In the genomic region with DNA sequence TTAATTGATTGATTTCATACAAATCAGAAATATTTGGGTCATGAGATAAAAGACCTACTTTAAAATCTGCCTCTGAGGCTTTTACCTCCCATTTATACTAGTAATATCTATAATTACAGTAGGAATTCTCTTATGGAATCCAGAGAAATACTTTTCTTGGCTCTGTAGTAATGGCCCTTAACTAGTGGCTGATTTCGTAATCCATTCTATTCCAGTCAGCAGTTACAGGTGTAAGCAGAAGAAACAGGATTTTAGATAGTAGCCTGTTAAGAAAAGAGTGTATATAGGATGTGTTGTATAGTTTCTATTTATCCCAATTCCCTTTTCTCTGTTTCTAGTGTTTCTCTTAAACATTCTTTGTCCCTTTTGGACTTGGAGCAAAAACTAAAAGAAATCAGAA, we compare ENCODE assay signal across 18 cellular contexts. TPM values are rescaled to one million over a fixed set of nuclear protein-coding genes. Genes with fewer than 3 reads are reported as not detected.
DNase-seq lines count a peak whose midpoint lies in the region; ATAC-seq, FAIRE-seq and TF ChIP-seq lines count a peak whose summit lies in the region.
"Had no signal": no experiment of that assay in that cellular context is flagged by ENCODE, and none has a peak within 500 bp of the region (broad histone marks: within the 10 kb centered on the region; RNA-seq: fewer than 3 reads in every experiment).

No MANE protein-coding gene starts in this region.

- FAIRE-seq in HepG2 (lab: Jason Lieb, UNC) (no peak), K562 (lab: Jason Lieb, UNC) (no peak)
- FAIRE-seq: A549, D721Med, GM12891 had no signal

- WGBS in HepG2 (ENCODE audit: low lambda C conversion rate), result 100% methylated on average over 1 of the region's 1 CpG
- 46% methylated on average over 1 of the region's 1 CpG for WGBS in right lobe of liver (ENCODE audit: insufficient coverage, low coverage, low lambda C conversion rate, missing lambda C conversion rate)
- WGBS in K562 (ENCODE audit: insufficient coverage, low coverage, missing lambda C conversion rate), result 96% methylated on average over 1 of the region's 1 CpG

- no peak for TF ChIP-seq EP300 in HepG2 (IDR thresholded peaks at IDR 0.05; ENCODE audit: low read depth in 2 of 2, low read length in 2 of 2)
- TF ChIP-seq EP300 in HepG2 (CRISPR knock-in tag; IDR thresholded peaks at IDR 0.05; ENCODE audit: borderline replicate concordance), result no peak
- no peak for TF ChIP-seq EP300 in K562 (IDR thresholded peaks at IDR 0.05; ENCODE audit: low read length)

- TF ChIP-seq RAD21 in HepG2 (CRISPR knock-in tag; IDR thresholded peaks at IDR 0.05) (no peak), K562 (CRISPR knock-in tag; conservative IDR thresholded peaks at IDR 0.05 in 1 of 2, IDR thresholded peaks at IDR 0.05 in 1 of 2) (no peak)

- H3K9me1 ChIP-seq in K562 (ENCODE audit: control insufficient read depth, insufficient read depth, low read length), result no peaks in the 10 kb centered on the region

- no peaks in the 10 kb centered on the region for H4K20me1 ChIP-seq in HepG2 (ENCODE audit: insufficient read depth, low read length)
- H4K20me1 ChIP-seq in K562 (replicated peaks; ENCODE audit: control insufficient read depth, insufficient read depth, low read length), result no peaks in the 10 kb centered on the region
- H4K20me1 ChIP-seq: BLaER1 treated with 17β-estradiol and CSF1 and Interleukin-3, amounts not matched to agents 10 nM and 100 nM had no signal

- H3K9me3 ChIP-seq in HepG2 (ENCODE audit: low read length) (no peaks in the 10 kb centered on the region), right lobe of liver (no peaks in the 10 kb centered on the region), K562 (replicated peaks; ENCODE audit: control insufficient read depth, insufficient read depth, low read depth, low read length) (no peaks in the 10 kb centered on the region)
- H3K9me3 ChIP-seq: A549; BLaER1 treated with 17β-estradiol and CSF1 and Interleukin-3, amounts not matched to agents 10 nM and 100 nM; Caco-2 had no signal

- H3K36me3 ChIP-seq in HepG2 (replicated peaks in 1 of 2; ENCODE audit: control insufficient read depth in 1 of 2, insufficient read depth in 2 of 2, low read length in 2 of 2), result peaks cover 4 to 23% of the 10 kb centered on the region in 2 experiments
- peaks cover 0 to 15% (median 4%) of the 10 kb centered on the region in 4 donors for H3K36me3 ChIP-seq in right lobe of liver
- H3K36me3 ChIP-seq in K562 (ENCODE audit: control insufficient read depth, insufficient read depth, low read length), result no peaks in the 10 kb centered on the region; the same call in 2 of the 3 replicates

- H3K4me3 ChIP-seq in HepG2 (replicated peaks in 1 of 3; ENCODE audit: insufficient read depth in 1 of 3, low read depth in 2 of 3, low read length in 3 of 3), result no peak overlapping the region
- no peak overlapping the region for H3K4me3 ChIP-seq in right lobe of liver
- H3K4me3 ChIP-seq in K562, result no peak overlapping the region
- H3K4me3 ChIP-seq: A549; BLaER1 treated with 17β-estradiol and CSF1 and Interleukin-3, amounts not matched to agents 10 nM and 100 nM had no signal

- H3K4me1 ChIP-seq in HepG2 (ENCODE audit: insufficient read depth, low read length) (no peaks in the 10 kb centered on the region), right lobe of liver (no peaks in the 10 kb centered on the region), K562 (replicated peaks in 1 of 2; ENCODE audit: control insufficient read depth in 2 of 2, insufficient read depth in 2 of 2, low read length in 2 of 2) (no peaks in the 10 kb centered on the region)
- H3K4me1 ChIP-seq: A549; BLaER1 treated with 17β-estradiol and CSF1 and Interleukin-3, amounts not matched to agents 10 nM and 100 nM; Caco-2 had no signal

- H2AFZ ChIP-seq in HepG2 (ENCODE audit: low read length) (no peak overlapping the region), K562 (ENCODE audit: low read depth, low read length) (no peak overlapping the region)

- H3K27me3 ChIP-seq in HepG2 (ENCODE audit: control insufficient read depth in 1 of 2, insufficient read depth in 2 of 2, low read length in 2 of 2) (no peaks in the 10 kb centered on the region), right lobe of liver (no peaks in the 10 kb centered on the region), K562 (ENCODE audit: control insufficient read depth in 2 of 2, insufficient read depth in 2 of 2, low read length in 2 of 2) (no peaks in the 10 kb centered on the region)
- H3K27me3 ChIP-seq: BLaER1 treated with 17β-estradiol and CSF1 and Interleukin-3, amounts not matched to agents 10 nM and 100 nM had no signal

- TF ChIP-seq POLR2A in HepG2 (IDR thresholded peaks at IDR 0.05; ENCODE audit: insufficient read depth in 1 of 2, low read depth in 2 of 2, low read length in 2 of 2), result no peak
- TF ChIP-seq POLR2A in right lobe of liver (IDR thresholded peaks at IDR 0.05), result no peak
- TF ChIP-seq POLR2A in K562 (conservative IDR thresholded peaks at IDR 0.05), result no peak

- DNase-seq in HepG2 (ENCODE audit: low spot score) (no peak), right lobe of liver (no peak), K562 (ENCODE audit: extremely low read depth in 1 of 4, low spot score in 3 of 4) (no peak), hippocampal formation (lab: John Stamatoyannopoulos, UW) (no peak), NCI-H446 (lab: John Stamatoyannopoulos, UW) (no peak)
- DNase-seq: AML-193; Caco-2; Calu3; CD4-positive, alpha-beta T cell; CD8-positive, alpha-beta T cell; DMS79 treated with DMSO at 0.1 percent for 48 hours; GF-D8 had no signal

- ATAC-seq in HepG2 (no peak), right lobe of liver (no peak), K562 (no peak)
- ATAC-seq: A549; CD8-positive, alpha-beta T cell had no signal

- BruUV-seq in HepG2 (replicated peaks; lab: Mats Ljungman, UMichigan) (no TSS peak), K562 (replicated peaks; lab: Mats Ljungman, UMichigan) (no TSS peak)

- H3K27ac ChIP-seq in HepG2 (ENCODE audit: extremely low read length, insufficient read depth, low read length) (no peak overlapping the region), right lobe of liver (no peak overlapping the region), K562 (ENCODE audit: extremely low read depth, low read depth, low read length) (no peak overlapping the region)
- H3K27ac ChIP-seq: 22Rv1; A549; BLaER1 treated with 17β-estradiol and CSF1 and Interleukin-3, amounts not matched to agents 10 nM and 100 nM; C4-2B had no signal

- CTCF ChIA-PET in HepG2 (lab: Yijun Ruan, JAX; ENCODE audit: low intra/inter-chr PET ratio, low total read pairs) (no interaction called here), K562 (lab: Yijun Ruan, JAX; ENCODE audit: low intra/inter-chr PET ratio) (no interaction called here)

- intact Hi-C loops in HepG2 (cut with micrococcal nuclease; ENCODE audit: unreplicated experiment) (no loop called here), right lobe of liver (cut with DNase I) (no loop called here), K562 (cut with micrococcal nuclease) (no loop called here)

- no peak overlapping the region for H3K4me2 ChIP-seq in HepG2 (ENCODE audit: low read depth, low read length)
- no peak overlapping the region for H3K4me2 ChIP-seq in K562 (ENCODE audit: insufficient read depth, low read length)
- H3K4me2 ChIP-seq: A549; BLaER1 treated with 17β-estradiol and CSF1 and Interleukin-3, amounts not matched to agents 10 nM and 100 nM had no signal

- POLR2A ChIA-PET in HepG2 (lab: Yijun Ruan, JAX), result no interaction called here
- POLR2A ChIA-PET in K562 (lab: Yijun Ruan, JAX), result interaction anchor here (0.9 kb wide), 1 partner anchor 13 kb away, joined by 3 read pairs; no protein-coding TSS in a partner anchor

- TF ChIP-seq CTCF in HepG2 (CRISPR knock-in tag; IDR thresholded peaks at IDR 0.05) (no peak), right lobe of liver (IDR thresholded peaks at IDR 0.05) (no peak), K562 (IDR thresholded peaks at IDR 0.05 in 2 of 3, conservative IDR thresholded peaks at IDR 0.05 in 1 of 3; ENCODE audit: insufficient read depth in 2 of 3, low read depth in 1 of 3, low read length in 3 of 3) (no peak)

- in situ Hi-C loops in HepG2 (cut with HindIII; ENCODE audit: extremely low pct_ligation_motif_present, low pct_unique_long_range_greater_than_20kb), result no loop called here
- in situ Hi-C loops in K562 (cut with MboI), result no loop called here

- no peaks in the 10 kb centered on the region for H3K79me2 ChIP-seq in HepG2 (ENCODE audit: insufficient read depth, low read length)
- H3K79me2 ChIP-seq in K562 (ENCODE audit: control insufficient read depth, insufficient read depth, low read length), result no peaks in the 10 kb centered on the region

- no peak overlapping the region for H3K9ac ChIP-seq in HepG2 (ENCODE audit: insufficient read depth, low read depth, low read length)
- no peak overlapping the region for H3K9ac ChIP-seq in K562 (ENCODE audit: insufficient read depth in 1 of 2, low read depth in 2 of 2, low read length in 2 of 2)
- H3K9ac ChIP-seq: BLaER1 treated with 17β-estradiol and CSF1 and Interleukin-3, amounts not matched to agents 10 nM and 100 nM had no signal

RNA-seq across cellular contexts. Expression of a gene that starts 21.2 kb away (rescaled TPM):
- total RNA-seq in HepG2 (2016; rRNA removed; fragmentation: Illumina TruSeq; extraction: Trizol) (40.8 and 50.5 TPM in 2 replicates), right lobe of liver (10 to 100 TPM; 16.0 to 23.6 (median 18.7) TPM), K562 (2014; rRNA removed) (17.2 and 22.8 TPM in 2 replicates), K562 (2014; rRNA removed; fragmentation: Illumina TruSeq; extraction: Trizol) (30.8 and 32.7 TPM in 2 replicates), K562 (2015; rRNA removed; fragmentation: Illumina TruSeq; extraction: Trizol) (32.7 and 36.7 TPM in 2 replicates), K562 (2021) (18.0 and 21.8 TPM in 2 replicates)
- 5.8 and 6.4 TPM in 2 replicates for total RNA-seq in HepG2 (2016; cell fraction: cytosol; rRNA removed; fragmentation: Illumina TruSeq; extraction: Trizol; ENCODE audit: low read depth)
- total RNA-seq in HepG2 (2016; cell fraction: insoluble cytoplasmic fraction; rRNA removed; fragmentation: Illumina TruSeq; extraction: Trizol), result 42.6 and 48.9 TPM in 2 replicates
- total RNA-seq in HepG2 (2016; cell fraction: membrane; rRNA removed; fragmentation: Illumina TruSeq; extraction: Trizol), result 7.4 and 8.1 TPM in 2 replicates
- total RNA-seq in HepG2 (2016; cell fraction: nucleus; rRNA removed; fragmentation: Illumina TruSeq; extraction: Trizol), result 38.5 and 40.8 TPM in 2 replicates
- polyA plus RNA-seq in HepG2 (2011; rRNA removed) (23.8 and 30.9 TPM in 2 replicates), K562 (2011; rRNA removed) (39.2 and 55.7 TPM in 2 replicates), K562 (2014; fragmentation: Illumina TruSeq; extraction: Trizol) (20.8 and 26.5 TPM in 2 replicates), K562 (2014; fragmentation: Nextera tagmentation; extraction: Ambion mirVana) (10 to 100 TPM; 62.8 to 69.6 TPM), K562 (2014; rRNA removed) (17.1 and 17.3 TPM in 2 replicates)
- polyA plus RNA-seq in HepG2 (2011; cell fraction: cytosol; rRNA removed), result 11.9 and 12.0 TPM in 2 replicates
- 11.0 and 11.6 TPM in 2 replicates for polyA plus RNA-seq in HepG2 (2011; cell fraction: nucleus; rRNA removed)
- polyA plus RNA-seq in HepG2 (2012), result 15.2 and 23.5 TPM in 2 replicates
- polyA plus RNA-seq in HepG2 (2016; cell fraction: cytosol; fragmentation: Illumina TruSeq; extraction: Trizol; ENCODE audit: low read depth), result 2.8 and 3.7 TPM in 2 replicates
- polyA plus RNA-seq in HepG2 (2016; cell fraction: insoluble cytoplasmic fraction; fragmentation: Illumina TruSeq; extraction: Trizol; ENCODE audit: low read depth), result 50.8 and 51.6 TPM in 2 replicates
- polyA plus RNA-seq in HepG2 (2016; cell fraction: membrane; fragmentation: Illumina TruSeq; extraction: Trizol; ENCODE audit: low read depth), result 6.0 TPM in 2 replicates
- polyA plus RNA-seq in HepG2 (2016; cell fraction: nucleus; fragmentation: Illumina TruSeq; extraction: Trizol; ENCODE audit: insufficient read depth, low read depth), result 46.8 and 53.0 TPM in 2 replicates
- 20.4 and 21.0 TPM in 2 replicates for polyA minus RNA-seq in HepG2 (2011; rRNA and poly(A)+ RNA removed; ENCODE audit: low replicate concordance)
- 17.1 and 20.5 TPM in 2 replicates for polyA minus RNA-seq in HepG2 (2011; cell fraction: cytosol; rRNA and poly(A)+ RNA removed)
- polyA minus RNA-seq in HepG2 (2011; cell fraction: nucleus; rRNA and poly(A)+ RNA removed), result 55.8 and 64.9 TPM in 2 replicates
- 17.1 and 21.7 TPM in 2 replicates for total RNA-seq in K562 (2011; cell fraction: chromatin; rRNA removed; ENCODE audit: low replicate concordance)
- 14.7 and 18.2 TPM in 2 replicates for total RNA-seq in K562 (2011; cell fraction: nucleolus; rRNA removed)
- total RNA-seq in K562 (2011; cell fraction: nucleoplasm; rRNA removed), result 14.9 and 22.7 TPM in 2 replicates
- 12.2 and 12.8 TPM in 2 replicates for polyA plus RNA-seq in K562 (2011; cell fraction: cytosol; rRNA removed)
- 19.7 and 24.5 TPM in 2 replicates for polyA plus RNA-seq in K562 (2011; cell fraction: nucleus; rRNA removed)
- 16.2 and 21.4 TPM in 2 replicates for polyA plus RNA-seq in K562 (2012)
- polyA minus RNA-seq in K562 (2011; rRNA and poly(A)+ RNA removed), result 23.8 and 30.9 TPM in 2 replicates
- polyA minus RNA-seq in K562 (2011; cell fraction: cytosol; rRNA and poly(A)+ RNA removed), result 14.9 and 20.1 TPM in 2 replicates
- polyA minus RNA-seq in K562 (2011; cell fraction: nucleus; rRNA and poly(A)+ RNA removed), result 27.7 and 38.4 TPM in 2 replicates

RNA-seq across cellular contexts. Expression of a gene that starts 21.3 kb away (rescaled TPM):
- 15.0 and 18.3 TPM in 2 replicates for total RNA-seq in HepG2 (2016; rRNA removed; fragmentation: Illumina TruSeq; extraction: Trizol)
- 2.8 TPM in 2 replicates for total RNA-seq in HepG2 (2016; cell fraction: cytosol; rRNA removed; fragmentation: Illumina TruSeq; extraction: Trizol; ENCODE audit: low read depth)
- total RNA-seq in HepG2 (2016; cell fraction: insoluble cytoplasmic fraction; rRNA removed; fragmentation: Illumina TruSeq; extraction: Trizol), result 13.6 and 18.6 TPM in 2 replicates
- 6.8 and 7.5 TPM in 2 replicates for total RNA-seq in HepG2 (2016; cell fraction: membrane; rRNA removed; fragmentation: Illumina TruSeq; extraction: Trizol)
- total RNA-seq in HepG2 (2016; cell fraction: nucleus; rRNA removed; fragmentation: Illumina TruSeq; extraction: Trizol), result 40.6 and 48.3 TPM in 2 replicates
- polyA plus RNA-seq in HepG2 (2011; rRNA removed), result 8.6 and 10.5 TPM in 2 replicates
- polyA plus RNA-seq in HepG2 (2011; cell fraction: cytosol; rRNA removed), result 2.9 and 3.7 TPM in 2 replicates
- 17.9 and 26.3 TPM in 2 replicates for polyA plus RNA-seq in HepG2 (2011; cell fraction: nucleus; rRNA removed)
- polyA plus RNA-seq in HepG2 (2012), result 10.9 and 11.5 TPM in 2 replicates
- 1.3 and 1.5 TPM in 2 replicates for polyA plus RNA-seq in HepG2 (2016; cell fraction: cytosol; fragmentation: Illumina TruSeq; extraction: Trizol; ENCODE audit: low read depth)
- 10.9 and 12.5 TPM in 2 replicates for polyA plus RNA-seq in HepG2 (2016; cell fraction: insoluble cytoplasmic fraction; fragmentation: Illumina TruSeq; extraction: Trizol; ENCODE audit: low read depth)
- 3.6 and 4.2 TPM in 2 replicates for polyA plus RNA-seq in HepG2 (2016; cell fraction: membrane; fragmentation: Illumina TruSeq; extraction: Trizol; ENCODE audit: low read depth)
- polyA plus RNA-seq in HepG2 (2016; cell fraction: nucleus; fragmentation: Illumina TruSeq; extraction: Trizol; ENCODE audit: insufficient read depth, low read depth), result 102 and 108 TPM in 2 replicates
- 2.9 and 4.0 TPM in 2 replicates for polyA minus RNA-seq in HepG2 (2011; rRNA and poly(A)+ RNA removed; ENCODE audit: low replicate concordance)
- polyA minus RNA-seq in HepG2 (2011; cell fraction: cytosol; rRNA and poly(A)+ RNA removed), result 2.2 and 3.1 TPM in 2 replicates
- 37.0 and 37.2 TPM in 2 replicates for polyA minus RNA-seq in HepG2 (2011; cell fraction: nucleus; rRNA and poly(A)+ RNA removed)
- 1 to 10 TPM; 3.6 to 5.2 (median 4.2) TPM for total RNA-seq in right lobe of liver
- 32.1 and 107 TPM in 2 replicates for total RNA-seq in K562 (2011; cell fraction: chromatin; rRNA removed; ENCODE audit: low replicate concordance)
- total RNA-seq in K562 (2011; cell fraction: nucleolus; rRNA removed), result 16.2 and 27.9 TPM in 2 replicates
- total RNA-seq in K562 (2011; cell fraction: nucleoplasm; rRNA removed), result 52.9 and 88.3 TPM in 2 replicates
- total RNA-seq in K562 (2014; rRNA removed), result 21.4 and 22.6 TPM in 2 replicates
- 35.7 and 41.0 TPM in 2 replicates for total RNA-seq in K562 (2014; rRNA removed; fragmentation: Illumina TruSeq; extraction: Trizol)
- total RNA-seq in K562 (2015; rRNA removed; fragmentation: Illumina TruSeq; extraction: Trizol), result 29.0 and 32.7 TPM in 2 replicates
- total RNA-seq in K562 (2021), result 25.9 and 28.4 TPM in 2 replicates
- 48.4 and 60.6 TPM in 2 replicates for polyA plus RNA-seq in K562 (2011; rRNA removed)
- 8.6 and 19.2 TPM in 2 replicates for polyA plus RNA-seq in K562 (2011; cell fraction: cytosol; rRNA removed)
- 74.1 and 78.0 TPM in 2 replicates for polyA plus RNA-seq in K562 (2011; cell fraction: nucleus; rRNA removed)
- 19.4 and 22.7 TPM in 2 replicates for polyA plus RNA-seq in K562 (2012)
- 29.7 and 31.7 TPM in 2 replicates for polyA plus RNA-seq in K562 (2014; fragmentation: Illumina TruSeq; extraction: Trizol)
- polyA plus RNA-seq in K562 (2014; fragmentation: Nextera tagmentation; extraction: Ambion mirVana), result 10 to 100 TPM; 13.0 to 18.5 TPM
- 46.7 and 62.5 TPM in 2 replicates for polyA plus RNA-seq in K562 (2014; rRNA removed)
- polyA minus RNA-seq in K562 (2011; rRNA and poly(A)+ RNA removed), result 34.7 and 36.7 TPM in 2 replicates
- 12.5 and 17.0 TPM in 2 replicates for polyA minus RNA-seq in K562 (2011; cell fraction: cytosol; rRNA and poly(A)+ RNA removed)
- 39.2 and 45.5 TPM in 2 replicates for polyA minus RNA-seq in K562 (2011; cell fraction: nucleus; rRNA and poly(A)+ RNA removed)

RNA-seq across cellular contexts. Expression of a gene that starts 39.7 kb away (rescaled TPM):
- total RNA-seq in HepG2 (2016; rRNA removed; fragmentation: Illumina TruSeq; extraction: Trizol) (60.9 and 144 TPM in 2 replicates), right lobe of liver (10 to 100 TPM; 28.6 to 58.7 (median 35.1) TPM), K562 (2014; rRNA removed) (59.2 and 71.2 TPM in 2 replicates), K562 (2014; rRNA removed; fragmentation: Illumina TruSeq; extraction: Trizol) (79.3 and 82.9 TPM in 2 replicates), K562 (2015; rRNA removed; fragmentation: Illumina TruSeq; extraction: Trizol) (78.2 and 82.5 TPM in 2 replicates), K562 (2021) (112 and 117 TPM in 2 replicates)
- total RNA-seq in HepG2 (2016; cell fraction: cytosol; rRNA removed; fragmentation: Illumina TruSeq; extraction: Trizol; ENCODE audit: low read depth), result 23.5 and 26.4 TPM in 2 replicates
- total RNA-seq in HepG2 (2016; cell fraction: insoluble cytoplasmic fraction; rRNA removed; fragmentation: Illumina TruSeq; extraction: Trizol), result 55.0 and 140 TPM in 2 replicates
- 36.8 and 44.6 TPM in 2 replicates for total RNA-seq in HepG2 (2016; cell fraction: membrane; rRNA removed; fragmentation: Illumina TruSeq; extraction: Trizol)
- 123 and 143 TPM in 2 replicates for total RNA-seq in HepG2 (2016; cell fraction: nucleus; rRNA removed; fragmentation: Illumina TruSeq; extraction: Trizol)
- polyA plus RNA-seq in HepG2 (2011; rRNA removed) (63.3 and 87.4 TPM in 2 replicates), K562 (2011; rRNA removed) (58.7 and 80.9 TPM in 2 replicates), K562 (2014; fragmentation: Illumina TruSeq; extraction: Trizol) (67.7 and 79.3 TPM in 2 replicates), K562 (2014; fragmentation: Nextera tagmentation; extraction: Ambion mirVana) (10 to 100 TPM; 20.6 to 23.9 TPM), K562 (2014; rRNA removed) (66.8 and 72.6 TPM in 2 replicates)
- 54.5 and 64.8 TPM in 2 replicates for polyA plus RNA-seq in HepG2 (2011; cell fraction: cytosol; rRNA removed)
- 27.1 and 30.2 TPM in 2 replicates for polyA plus RNA-seq in HepG2 (2011; cell fraction: nucleus; rRNA removed)
- 72.3 and 89.4 TPM in 2 replicates for polyA plus RNA-seq in HepG2 (2012)
- 26.5 and 27.8 TPM in 2 replicates for polyA plus RNA-seq in HepG2 (2016; cell fraction: cytosol; fragmentation: Illumina TruSeq; extraction: Trizol; ENCODE audit: low read depth)
- polyA plus RNA-seq in HepG2 (2016; cell fraction: insoluble cytoplasmic fraction; fragmentation: Illumina TruSeq; extraction: Trizol; ENCODE audit: low read depth), result 56.4 and 62.4 TPM in 2 replicates
- 30.3 and 34.9 TPM in 2 replicates for polyA plus RNA-seq in HepG2 (2016; cell fraction: membrane; fragmentation: Illumina TruSeq; extraction: Trizol; ENCODE audit: low read depth)
- polyA plus RNA-seq in HepG2 (2016; cell fraction: nucleus; fragmentation: Illumina TruSeq; extraction: Trizol; ENCODE audit: insufficient read depth, low read depth), result 188 and 199 TPM in 2 replicates
- 29.0 and 29.5 TPM in 2 replicates for polyA minus RNA-seq in HepG2 (2011; rRNA and poly(A)+ RNA removed; ENCODE audit: low replicate concordance)
- 29.7 and 34.5 TPM in 2 replicates for polyA minus RNA-seq in HepG2 (2011; cell fraction: cytosol; rRNA and poly(A)+ RNA removed)
- 28.2 and 30.0 TPM in 2 replicates for polyA minus RNA-seq in HepG2 (2011; cell fraction: nucleus; rRNA and poly(A)+ RNA removed)
- total RNA-seq in K562 (2011; cell fraction: chromatin; rRNA removed; ENCODE audit: low replicate concordance), result 49.7 and 76.8 TPM in 2 replicates
- 61.7 and 62.4 TPM in 2 replicates for total RNA-seq in K562 (2011; cell fraction: nucleolus; rRNA removed)
- 96.9 and 141 TPM in 2 replicates for total RNA-seq in K562 (2011; cell fraction: nucleoplasm; rRNA removed)
- 28.0 and 39.1 TPM in 2 replicates for polyA plus RNA-seq in K562 (2011; cell fraction: cytosol; rRNA removed)
- polyA plus RNA-seq in K562 (2011; cell fraction: nucleus; rRNA removed), result 30.3 and 35.2 TPM in 2 replicates
- 69.9 and 86.6 TPM in 2 replicates for polyA plus RNA-seq in K562 (2012)
- 43.7 and 55.0 TPM in 2 replicates for polyA minus RNA-seq in K562 (2011; rRNA and poly(A)+ RNA removed)
- 26.0 and 28.3 TPM in 2 replicates for polyA minus RNA-seq in K562 (2011; cell fraction: cytosol; rRNA and poly(A)+ RNA removed)
- polyA minus RNA-seq in K562 (2011; cell fraction: nucleus; rRNA and poly(A)+ RNA removed), result 9.2 and 14.8 TPM in 2 replicates
